ENCODE assay signal across 40 cellular contexts in genomic region chr10:97814996-97815395, GRCh38. TPM values are rescaled to one million over a fixed set of nuclear protein-coding genes. Genes with fewer than 3 reads are reported as not detected.
"Had no signal": no experiment of that assay in that cellular context is flagged by ENCODE, and none has a peak within 500 bp of the region (broad histone marks: within the 10 kb centered on the region; RNA-seq: fewer than 3 reads in every experiment).

No MANE protein-coding gene starts in this region.

- FAIRE-seq: astrocyte, bronchial epithelial cell had no signal

- H3K9me3 ChIP-seq: adrenal gland, ascending aorta, body of pancreas, breast epithelium had no signal

- H3K4me3 Mint-ChIP-seq: activated naive CD4-positive, alpha-beta T cell treated with anti-CD3 and anti-CD28 coated beads for 36 hours; activated naive CD4-positive, alpha-beta T cell treated with anti-CD3 and anti-CD28 coated beads, Interleukin-2, amount 10 ng/mL, durations not matched to agents 7 days and 5 days; activated naive CD4-positive, alpha-beta T cell treated with anti-CD3 and anti-CD28 coated beads, Interleukin-2, amount 50 U/mL, for 24 hours; activated naive CD8-positive, alpha-beta T cell; activated naive CD8-positive, alpha-beta T cell treated with anti-CD3 and anti-CD28 coated beads for 36 hours; activated naive CD8-positive, alpha-beta T cell treated with anti-CD3 and anti-CD28 coated beads, Interleukin-2, amount 10 ng/mL, durations not matched to agents 7 days and 5 days; activated naive CD8-positive, alpha-beta T cell treated with anti-CD3 and anti-CD28 coated beads, Interleukin-2, amount 50 U/mL, for 24 hours; activated T-cell treated with anti-CD3 and anti-CD28 coated beads, Interleukin-2, amount 50 U/mL, for 24 hours; activated T-cell treated with anti-CD3 and anti-CD28 coated beads, Interleukin-2, amount 50 U/mL, for 4 hours; activated T-cell treated with anti-CD3 and anti-CD28 coated beads, Interleukin-2, amount 50 U/mL, for 72 hours; activated T-helper 1 cell treated with anti-CD3 and anti-CD28 coated beads, Interleukin-12 subunit alpha, Interleukin-12 subunit beta, Interleukin-2, Interleukin-4 antibody, amounts not matched to agents 30 ng/mL and 10 ng/mL and 1 ng/mL, durations not matched to agents 14 hours and 24 hours and 36 hours; activated T-helper 17 cell treated with anti-CD3 and anti-CD28 coated beads, Interleukin-2, amount 50 U/mL, for 72 hours; brain; central memory CD8-positive, alpha-beta T cell had no signal

- H3K36me3 ChIP-seq: adrenal gland, ascending aorta, brain microvascular endothelial cell, breast epithelium, cardiac muscle cell had no signal

- DNase-seq: activated effector memory CD4-positive, alpha-beta T cell treated with anti-CD3 and anti-CD28 coated beads, Interleukin-2, amount 50 U/mL, for 16 hours; activated effector memory CD4-positive, alpha-beta T cell treated with Interleukin-2 at 50 U/mL for 16 hours; activated gamma-delta T cell; activated gamma-delta T cell treated with Interleukin-2 at 50 U/mL for 16 hours; activated naive CD4-positive, alpha-beta T cell; activated naive CD4-positive, alpha-beta T cell treated with anti-CD3 and anti-CD28 coated beads for 36 hours; activated naive CD4-positive, alpha-beta T cell treated with anti-CD3 and anti-CD28 coated beads, Interleukin-2, amount 10 ng/mL, durations not matched to agents 7 days and 5 days; activated naive CD4-positive, alpha-beta T cell treated with anti-CD3 and anti-CD28 coated beads, Interleukin-2, amount 50 U/mL, for 16 hours; activated naive CD4-positive, alpha-beta T cell treated with Interleukin-2 at 50 U/mL for 16 hours; activated naive CD8-positive, alpha-beta T cell treated with anti-CD3 and anti-CD28 coated beads for 36 hours; activated naive CD8-positive, alpha-beta T cell treated with anti-CD3 and anti-CD28 coated beads, Interleukin-2, amount 10 ng/mL, durations not matched to agents 7 days and 5 days; activated naive CD8-positive, alpha-beta T cell treated with anti-CD3 and anti-CD28 coated beads, Interleukin-2, amount 50 U/mL, for 24 hours; activated T-cell treated with anti-CD3 and anti-CD28 coated beads, Interleukin-2, amount 50 U/mL, for 1 hour; activated T-cell treated with anti-CD3 and anti-CD28 coated beads, Interleukin-2, amount 50 U/mL, for 24 hours; activated T-cell treated with anti-CD3 and anti-CD28 coated beads, Interleukin-2, amount 50 U/mL, for 4 hours; activated T-cell treated with anti-CD3 and anti-CD28 coated beads, Interleukin-2, amount 50 U/mL, for 48 hours; activated T-cell treated with anti-CD3 and anti-CD28 coated beads, Interleukin-2, amount 50 U/mL, for 72 hours; adrenal gland; amniotic stem cell; amygdala; anterior cingulate cortex; aorta; body of pancreas; brain microvascular endothelial cell; caudate nucleus; central memory CD4-positive, alpha-beta T cell; cerebellar nuclear complex had no signal

- H3K27ac Mint-ChIP-seq: activated naive CD4-positive, alpha-beta T cell treated with anti-CD3 and anti-CD28 coated beads for 36 hours; activated naive CD4-positive, alpha-beta T cell treated with anti-CD3 and anti-CD28 coated beads, Interleukin-2, amount 10 ng/mL, durations not matched to agents 7 days and 5 days; activated naive CD4-positive, alpha-beta T cell treated with anti-CD3 and anti-CD28 coated beads, Interleukin-2, amount 50 U/mL, for 24 hours; activated naive CD4-positive, alpha-beta T cell treated with anti-CD3 and anti-CD28 coated beads, Interleukin-2, amount 50 U/mL, for 72 hours; activated naive CD8-positive, alpha-beta T cell; activated naive CD8-positive, alpha-beta T cell treated with anti-CD3 and anti-CD28 coated beads for 36 hours; activated naive CD8-positive, alpha-beta T cell treated with anti-CD3 and anti-CD28 coated beads, Interleukin-2, amount 10 ng/mL, durations not matched to agents 7 days and 5 days; activated naive CD8-positive, alpha-beta T cell treated with anti-CD3 and anti-CD28 coated beads, Interleukin-2, amount 50 U/mL, for 24 hours; activated T-cell treated with anti-CD3 and anti-CD28 coated beads, Interleukin-2, amount 50 U/mL, for 24 hours; activated T-cell treated with anti-CD3 and anti-CD28 coated beads, Interleukin-2, amount 50 U/mL, for 72 hours; activated T-helper 1 cell treated with anti-CD3 and anti-CD28 coated beads, Interleukin-12 subunit alpha, Interleukin-12 subunit beta, Interleukin-2, Interleukin-4 antibody, amounts not matched to agents 30 ng/mL and 10 ng/mL and 1 ng/mL, durations not matched to agents 14 hours and 24 hours and 36 hours; activated T-helper 17 cell treated with anti-CD3 and anti-CD28 coated beads, Interleukin-2, amount 50 U/mL, for 72 hours; activated T-helper 2 cell treated with anti-CD3 and anti-CD28 coated beads, Interferon-gamma antibody, Interleukin-2, Interleukin-4, amounts not matched to agents 10 μg/mL and 5 μg/mL and 100 μg/mL, durations not matched to agents 14 hours and 24 hours and 36 hours; brain had no signal

- H3K4me1 Mint-ChIP-seq: activated naive CD4-positive, alpha-beta T cell treated with anti-CD3 and anti-CD28 coated beads, Interleukin-2, amount 10 ng/mL, durations not matched to agents 7 days and 5 days; activated naive CD8-positive, alpha-beta T cell treated with anti-CD3 and anti-CD28 coated beads, Interleukin-2, amount 10 ng/mL, durations not matched to agents 7 days and 5 days; activated T-helper 17 cell treated with anti-CD3 and anti-CD28 coated beads, Interleukin-2, amount 50 U/mL, for 72 hours; central memory CD8-positive, alpha-beta T cell had no signal

- H3K4me1 ChIP-seq: adrenal gland, ascending aorta, body of pancreas, breast epithelium had no signal

- H3K27me3 ChIP-seq: adrenal gland, ascending aorta, body of pancreas, breast epithelium, cardiac muscle cell had no signal

- H3K9me3 Mint-ChIP-seq: activated naive CD4-positive, alpha-beta T cell treated with anti-CD3 and anti-CD28 coated beads for 36 hours; activated naive CD4-positive, alpha-beta T cell treated with anti-CD3 and anti-CD28 coated beads, Interleukin-2, amount 10 ng/mL, durations not matched to agents 7 days and 5 days; activated naive CD4-positive, alpha-beta T cell treated with anti-CD3 and anti-CD28 coated beads, Interleukin-2, amount 50 U/mL, for 24 hours; activated naive CD4-positive, alpha-beta T cell treated with anti-CD3 and anti-CD28 coated beads, Interleukin-2, amount 50 U/mL, for 72 hours; activated naive CD8-positive, alpha-beta T cell treated with anti-CD3 and anti-CD28 coated beads for 36 hours; activated naive CD8-positive, alpha-beta T cell treated with anti-CD3 and anti-CD28 coated beads, Interleukin-2, amount 10 ng/mL, durations not matched to agents 7 days and 5 days; activated naive CD8-positive, alpha-beta T cell treated with anti-CD3 and anti-CD28 coated beads, Interleukin-2, amount 50 U/mL, for 24 hours; activated T-cell treated with anti-CD3 and anti-CD28 coated beads, Interleukin-2, amount 50 U/mL, for 24 hours; activated T-cell treated with anti-CD3 and anti-CD28 coated beads, Interleukin-2, amount 50 U/mL, for 4 hours; activated T-cell treated with anti-CD3 and anti-CD28 coated beads, Interleukin-2, amount 50 U/mL, for 72 hours; activated T-helper 1 cell treated with anti-CD3 and anti-CD28 coated beads, Interleukin-12 subunit alpha, Interleukin-12 subunit beta, Interleukin-2, Interleukin-4 antibody, amounts not matched to agents 30 ng/mL and 10 ng/mL and 1 ng/mL, durations not matched to agents 14 hours and 24 hours and 36 hours; activated T-helper 17 cell treated with anti-CD3 and anti-CD28 coated beads, Interleukin-2, amount 50 U/mL, for 72 hours; activated T-helper 2 cell treated with anti-CD3 and anti-CD28 coated beads, Interferon-gamma antibody, Interleukin-2, Interleukin-4, amounts not matched to agents 10 μg/mL and 5 μg/mL and 100 μg/mL, durations not matched to agents 14 hours and 24 hours and 36 hours; brain; central memory CD8-positive, alpha-beta T cell had no signal

- ATAC-seq: activated naive CD4-positive, alpha-beta T cell treated with anti-CD3 and anti-CD28 coated beads, Interleukin-2, amount 50 U/mL, for 72 hours; activated naive CD8-positive, alpha-beta T cell treated with anti-CD3 and anti-CD28 coated beads, Interleukin-2, amount 50 U/mL, for 24 hours; activated T-cell treated with anti-CD3 and anti-CD28 coated beads, Interleukin-2, amount 50 U/mL, for 4 hours; activated T-cell treated with anti-CD3 and anti-CD28 coated beads, Interleukin-2, amount 50 U/mL, for 72 hours; activated T-helper 17 cell treated with anti-CD3 and anti-CD28 coated beads, Interleukin-2, amount 50 U/mL, for 72 hours; body of pancreas had no signal

- H3K4me3 ChIP-seq: adrenal gland, ascending aorta, body of pancreas, breast epithelium, cardiac muscle cell had no signal

- H3K27me3 Mint-ChIP-seq: activated naive CD4-positive, alpha-beta T cell treated with anti-CD3 and anti-CD28 coated beads, Interleukin-2, amount 50 U/mL, for 24 hours; activated naive CD8-positive, alpha-beta T cell; activated naive CD8-positive, alpha-beta T cell treated with anti-CD3 and anti-CD28 coated beads for 36 hours; activated naive CD8-positive, alpha-beta T cell treated with anti-CD3 and anti-CD28 coated beads, Interleukin-2, amount 50 U/mL, for 24 hours; activated T-cell treated with anti-CD3 and anti-CD28 coated beads, Interleukin-2, amount 50 U/mL, for 24 hours; activated T-helper 17 cell treated with anti-CD3 and anti-CD28 coated beads, Interleukin-2, amount 50 U/mL, for 72 hours had no signal

- H3K27ac ChIP-seq: adrenal gland, ascending aorta, body of pancreas, brain microvascular endothelial cell, breast epithelium, cardiac muscle cell had no signal

- H3K36me3 Mint-ChIP-seq: activated naive CD4-positive, alpha-beta T cell treated with anti-CD3 and anti-CD28 coated beads, Interleukin-2, amount 10 ng/mL, durations not matched to agents 7 days and 5 days; activated naive CD4-positive, alpha-beta T cell treated with anti-CD3 and anti-CD28 coated beads, Interleukin-2, amount 50 U/mL, for 24 hours; activated naive CD4-positive, alpha-beta T cell treated with anti-CD3 and anti-CD28 coated beads, Interleukin-2, amount 50 U/mL, for 72 hours; activated naive CD8-positive, alpha-beta T cell; activated naive CD8-positive, alpha-beta T cell treated with anti-CD3 and anti-CD28 coated beads for 36 hours; activated naive CD8-positive, alpha-beta T cell treated with anti-CD3 and anti-CD28 coated beads, Interleukin-2, amount 10 ng/mL, durations not matched to agents 7 days and 5 days; brain had no signal

RNA-seq across cellular contexts. Expression of gene SFRP5, which starts 43.2 kb away (rescaled TPM):
- total RNA-seq: activated naive CD4-positive, alpha-beta T cell treated with anti-CD3 and anti-CD28 coated beads for 36 hours; activated naive CD4-positive, alpha-beta T cell treated with anti-CD3 and anti-CD28 coated beads, Interleukin-2, amount 50 U/mL, for 72 hours; activated T-cell treated with anti-CD3 and anti-CD28 coated beads, Interleukin-2, amount 50 U/mL, for 72 hours; activated T-helper 1 cell treated with anti-CD3 and anti-CD28 coated beads, Interleukin-12 subunit alpha, Interleukin-12 subunit beta, Interleukin-2, Interleukin-4 antibody, amounts not matched to agents 30 ng/mL and 10 ng/mL and 1 ng/mL, durations not matched to agents 14 hours and 24 hours and 36 hours; activated T-helper 17 cell treated with anti-CD3 and anti-CD28 coated beads, Interleukin-2, amount 50 U/mL, for 72 hours; activated T-helper 2 cell treated with anti-CD3 and anti-CD28 coated beads, Interferon-gamma antibody, Interleukin-2, Interleukin-4, amounts not matched to agents 10 μg/mL and 5 μg/mL and 100 μg/mL, durations not matched to agents 14 hours and 24 hours and 36 hours; ascending aorta; bronchial epithelial cell had no signal
